14 cellular contexts compared by ENCODE assay signal in genomic region chr10:84820121-84820520, GRCh38.
DNase-seq lines count a peak whose midpoint lies in the region; ATAC-seq and TF ChIP-seq lines count a peak whose summit lies in the region.
"Had no signal": no experiment of that assay in that cellular context is flagged by ENCODE, and none has a peak within 500 bp of the region (broad histone marks: within the 10 kb centered on the region; RNA-seq: fewer than 3 reads in every experiment).

No MANE protein-coding gene starts in this region.

- no peaks in the 10 kb centered on the region for H3K36me3 ChIP-seq in HEK293 (ENCODE audit: control insufficient read depth in 2 of 2, insufficient read depth in 1 of 2, low read length in 2 of 2)
- H3K36me3 ChIP-seq in stomach, result no peaks in the 10 kb centered on the region
- no peaks in the 10 kb centered on the region for H3K36me3 ChIP-seq in mesendoderm (ENCODE audit: control insufficient read depth, insufficient read depth, low read length)
- H3K36me3 ChIP-seq: cardiac muscle cell had no signal

- H3K79me2 ChIP-seq in mesendoderm (ENCODE audit: control insufficient read depth, insufficient read depth, low read length), result no peaks in the 10 kb centered on the region

- POLR2A ChIA-PET in HEK293 (lab: Yijun Ruan, JAX), result no interaction called here

- H3K27me3 ChIP-seq in stomach, result no peaks in the 10 kb centered on the region
- no peaks in the 10 kb centered on the region for H3K27me3 ChIP-seq in mesendoderm (ENCODE audit: insufficient read depth, low read length, poor library complexity)
- H3K27me3 ChIP-seq: cardiac muscle cell had no signal

- H3K56ac ChIP-seq in mesendoderm (ENCODE audit: low read length), result no peak overlapping the region

- H4K5ac ChIP-seq in mesendoderm (ENCODE audit: low read length), result no peak overlapping the region

- 68 to 79% (median 74%) methylated on average over 3 of the region's 3 CpGs for WGBS in stomach, 5 donors
- no CpG with 5 or more reads among the region's 3 CpGs for WGBS in mesendoderm (ENCODE audit: extremely low coverage, insufficient coverage, low lambda C conversion rate)

- no peak overlapping the region for H3K4me2 ChIP-seq in mesendoderm (ENCODE audit: low read length)

- ATAC-seq in HG03432 (IDR thresholded peaks at IDR 0.05; ENCODE audit: unreplicated experiment) (no peak), HG03565 (IDR thresholded peaks at IDR 0.05; ENCODE audit: unreplicated experiment) (no peak)
- ATAC-seq: T-helper 17 cell had no signal

- no peak for TF ChIP-seq EP300 in stomach (IDR thresholded peaks at IDR 0.05)

- H3K4ac ChIP-seq in mesendoderm (ENCODE audit: low read depth, low read length), result no peak overlapping the region

- TF ChIP-seq CTCF in HEK293 (tag by site-specific recombination; IDR thresholded peaks at IDR 0.05) (no peak), choroid plexus epithelial cell (conservative IDR thresholded peaks at IDR 0.05; ENCODE audit: low read depth, low read length) (peak; percentile 41), stomach (IDR thresholded peaks at IDR 0.05) (no peak)

- no peaks in the 10 kb centered on the region for H3K9me3 ChIP-seq in HEK293 (ENCODE audit: control insufficient read depth, insufficient read depth, low read depth, low read length)
- no peaks in the 10 kb centered on the region for H3K9me3 ChIP-seq in stomach

- H3K4me3 ChIP-seq in HEK293 (ENCODE audit: low read depth, low read length) (no peak overlapping the region), choroid plexus epithelial cell (ENCODE audit: low read depth, low read length) (no peak overlapping the region), stomach (no peak overlapping the region), mesendoderm (ENCODE audit: low read length) (no peak overlapping the region)
- H3K4me3 ChIP-seq: cardiac muscle cell, lung had no signal

- DNase-seq in DMS 273 (lab: John Stamatoyannopoulos, UW; ENCODE audit: unreplicated experiment) (peak; percentile 79), NCI-H526 (lab: John Stamatoyannopoulos, UW) (peak; percentile 47 to 75), choroid plexus epithelial cell (ENCODE audit: low read depth) (peak; percentile 21), stomach (no peak), mesendoderm (no peak)
- DNase-seq: activated CD8-positive, alpha-beta memory T cell treated with anti-CD3 and anti-CD28 coated beads, Interleukin-2, amount 50 U/mL, for 4 hours; foreskin fibroblast; MV-4-11; T-helper 17 cell had no signal

- no peak overlapping the region for H3K9ac ChIP-seq in mesendoderm (ENCODE audit: low read length)

- no peak overlapping the region for H3K27ac ChIP-seq in HEK293 (ENCODE audit: extremely low read depth, low read depth, low read length)
- H3K27ac ChIP-seq in stomach, result no peak overlapping the region
- H3K27ac ChIP-seq in mesendoderm (ENCODE audit: low read depth, low read length), result no peak overlapping the region
- H3K27ac ChIP-seq: cardiac muscle cell had no signal

- no peak for TF ChIP-seq POLR2A in stomach (IDR thresholded peaks at IDR 0.05)

- no peak overlapping the region for H2BK15ac ChIP-seq in mesendoderm (replicated peaks; ENCODE audit: low read depth)

- H3K23ac ChIP-seq in mesendoderm (ENCODE audit: low read length), result no peak overlapping the region

- H3K4me1 ChIP-seq in HEK293 (ENCODE audit: control insufficient read depth, insufficient read depth, low read length) (peaks cover 2% of the 10 kb centered on the region; the same call in 1 of the 2 replicates), stomach (no peaks in the 10 kb centered on the region), mesendoderm (ENCODE audit: control insufficient read depth, low read depth, low read length) (no peaks in the 10 kb centered on the region)

- no peak overlapping the region for H2BK120ac ChIP-seq in mesendoderm (ENCODE audit: low read depth, low read length)

- H2AK5ac ChIP-seq in mesendoderm (ENCODE audit: low read length), result no peak overlapping the region

- intact Hi-C loops in stomach (cut with DNase I; ENCODE audit: low total_unique reads), result no loop called here

- no peak overlapping the region for H3K18ac ChIP-seq in mesendoderm (ENCODE audit: low read length)

- no peaks in the 10 kb centered on the region for H3K79me1 ChIP-seq in mesendoderm (ENCODE audit: low read length)

- no peak overlapping the region for H2BK5ac ChIP-seq in mesendoderm (ENCODE audit: low read length)

- no peak overlapping the region for H4K8ac ChIP-seq in mesendoderm (ENCODE audit: low read depth, low read length)

- CTCF ChIA-PET in HEK293 (lab: Yijun Ruan, JAX), result interaction anchor here (1.2 to 1.8 kb wide), 4 partner anchors 9 to 280 kb away, joined by 3 to 5 read pairs (median 4); no protein-coding TSS in a partner anchor

TF ChIP-seq in HEK293, 187 proteins besides CTCF, POLR2A, EP300 and RAD21:
- TF ChIP-seq ZNF645 (tag by site-specific recombination; IDR thresholded peaks at IDR 0.05) (no peak), ZNF391 (tag by site-specific recombination; IDR thresholded peaks at IDR 0.05; ENCODE audit: borderline replicate concordance, low read depth) (no peak), ZNF654 (tag by site-specific recombination; IDR thresholded peaks at IDR 0.05; ENCODE audit: low read depth) (peak; percentile 37), PBX3 (CRISPR knock-in tag; IDR thresholded peaks at IDR 0.05) (no peak), ZNF214 (tag by site-specific recombination; IDR thresholded peaks at IDR 0.05; ENCODE audit: borderline replicate concordance) (no peak), ZFP3 (tag by site-specific recombination; IDR thresholded peaks at IDR 0.05; ENCODE audit: low read depth) (no peak), HOXD13 (CRISPR knock-in tag; IDR thresholded peaks at IDR 0.05; ENCODE audit: borderline replicate concordance) (no peak)

Comparison
In these comparisons a context has a peak if more than half of its experiments do, and no peak if none do; other contexts are left out.
1. DNase-seq: peak in DMS 273 (single experiment), NCI-H526 (2 of 2) and choroid plexus epithelial cell (single experiment); none in stomach (single experiment) and mesendoderm (single experiment).